Comparison of ENCODE assay signal across 21 cellular contexts in genomic region chr13:22285867-22286632, GRCh38.
A peak's percentile ranks its signal among the peaks of the same experiment; 100 is the strongest.
DNase-seq lines count a peak whose midpoint lies in the region; ATAC-seq, FAIRE-seq and TF ChIP-seq lines count a peak whose summit lies in the region.
"Had no signal": no experiment of that assay in that cellular context is flagged by ENCODE, and none has a peak within 500 bp of the region (broad histone marks: within the 10 kb centered on the region; RNA-seq: fewer than 3 reads in every experiment).

No MANE protein-coding gene starts in this region.

- no peak overlapping the region for H3K4me3 Mint-ChIP-seq in type B pancreatic cell
- no peak overlapping the region for H3K4me3 Mint-ChIP-seq in activated CD4-positive, alpha-beta T cell treated with anti-CD3 and anti-CD28 coated beads, Interleukin-2, amount 10 ng/mL, durations not matched to agents 24 days and 14 days
- H3K4me3 Mint-ChIP-seq: CD4-positive, alpha-beta T cell; T-helper 17 cell had no signal

- no peak overlapping the region for H3K9ac ChIP-seq in GM12878 (ENCODE audit: control insufficient read depth, insufficient read depth, low read length)

- H3K4me1 Mint-ChIP-seq in type B pancreatic cell (ENCODE audit: unreplicated experiment): peaks cover 12% of the 10 kb centered on the region
- H3K4me1 Mint-ChIP-seq in activated CD4-positive, alpha-beta T cell treated with anti-CD3 and anti-CD28 coated beads, Interleukin-2, amount 10 ng/mL, durations not matched to agents 24 days and 14 days: no peaks in the 10 kb centered on the region

- peaks cover 4% of the 10 kb centered on the region for H3K36me3 Mint-ChIP-seq in type B pancreatic cell
- no peaks in the 10 kb centered on the region for H3K36me3 Mint-ChIP-seq in activated CD4-positive, alpha-beta T cell treated with anti-CD3 and anti-CD28 coated beads, Interleukin-2, amount 10 ng/mL, durations not matched to agents 24 days and 14 days (ENCODE audit: low read depth)

- no peaks in the 10 kb centered on the region for H3K9me3 ChIP-seq in GM12878 (replicated peaks; ENCODE audit: control insufficient read depth, insufficient read depth, low read length)
- H3K9me3 ChIP-seq: MG63 had no signal

- SMC1A ChIA-PET in GM12878 (lab: Charles Lee; ENCODE audit: uncharacterized antibody, unreplicated experiment): interaction anchor here (1.4 kb wide), 1 partner anchor 648 kb away, joined by 3 read pairs; no protein-coding TSS in a partner anchor

- H3K27me3 Mint-ChIP-seq in type B pancreatic cell: no peaks in the 10 kb centered on the region
- H3K27me3 Mint-ChIP-seq in activated CD4-positive, alpha-beta T cell treated with anti-CD3 and anti-CD28 coated beads, Interleukin-2, amount 10 ng/mL, durations not matched to agents 24 days and 14 days: no peaks in the 10 kb centered on the region

- in situ Hi-C loops in GM12878 (cut with MboI): no loop called here

- H3K4me1 ChIP-seq in GM12878 (ENCODE audit: control insufficient read depth, insufficient read depth, low read length): peaks cover 3% of the 10 kb centered on the region; the same call in 1 of the 2 replicates

- no peak for TF ChIP-seq POLR2A in GM12878 (IDR thresholded peaks at IDR 0.05; ENCODE audit: low read depth, low read length)

- CTCF ChIA-PET in GM12878 (lab: Yijun Ruan, JAX): interaction anchor here (0.6 to 1.2 kb wide), 3 partner anchors 374 to 1295 kb away, joined by 3 to 6 read pairs (median 5); no protein-coding TSS in a partner anchor

- intact Hi-C loops in GM12878 (cut with micrococcal nuclease; ENCODE audit: unreplicated experiment): no loop called here
- intact Hi-C loops in activated CD4-positive, alpha-beta T cell treated with anti-CD3 and anti-CD28 coated beads, Interleukin-2, amount 10 ng/mL, durations not matched to agents 24 days and 14 days (cut with micrococcal nuclease): no loop called here

- peak overlapping the region; percentile 67 for H3K27ac Mint-ChIP-seq in type B pancreatic cell
- no peak overlapping the region for H3K27ac Mint-ChIP-seq in activated CD4-positive, alpha-beta T cell treated with anti-CD3 and anti-CD28 coated beads, Interleukin-2, amount 10 ng/mL, durations not matched to agents 24 days and 14 days
- H3K27ac Mint-ChIP-seq: CD4-positive, alpha-beta T cell; T-helper 17 cell had no signal

- H3K4me2 ChIP-seq in GM12878 (ENCODE audit: control insufficient read depth, insufficient read depth): no peak overlapping the region

- DNase-seq in KG1 (lab: John Stamatoyannopoulos, UW) (peak; percentile 23), GM12878 (ENCODE audit: low read depth, low spot score) (no peak), type B pancreatic cell (ENCODE audit: extremely low spot score, unreplicated experiment) (no peak), AG20443 (ENCODE audit: low spot score) (no peak)
- no peak for DNase-seq in activated CD4-positive, alpha-beta T cell treated with anti-CD3 and anti-CD28 coated beads, Interleukin-2, amount 10 ng/mL, durations not matched to agents 24 days and 14 days
- DNase-seq: ACHN; CD4-positive, alpha-beta T cell; EL; NCI-H1417 treated with DMSO at 0.1 percent for 48 hours; NCI-H2029; NCI-H2171; NCI-H446 treated with DMSO at 0.1 percent for 48 hours; NCI-H748 treated with DMSO at 0.1 percent for 48 hours; RPMI8226; SIG-M5; T-helper 17 cell had no signal

- no peak for TF ChIP-seq EP300 in GM12878 (IDR thresholded peaks at IDR 0.05; ENCODE audit: borderline replicate concordance in 1 of 2, control insufficient read depth in 1 of 2, low read depth in 2 of 2, low read length in 2 of 2)

- POLR2A ChIA-PET in GM12878 (lab: Charles Lee): no interaction called here

- no peak overlapping the region; the same call in 1 of the 2 replicates for H2AFZ ChIP-seq in GM12878 (ENCODE audit: control insufficient read depth, low read depth, low read length)

- no peak for TF ChIP-seq RAD21 in GM12878 (IDR thresholded peaks at IDR 0.05; ENCODE audit: insufficient read depth, low read depth, low read length)

- no peaks in the 10 kb centered on the region for H4K20me1 ChIP-seq in GM12878 (ENCODE audit: control insufficient read depth, insufficient read depth)

- no peaks in the 10 kb centered on the region for H3K79me2 ChIP-seq in GM12878 (ENCODE audit: control insufficient read depth, insufficient read depth, low read length)

- no peak overlapping the region for H3K27ac ChIP-seq in GM12878 (ENCODE audit: control insufficient read depth, insufficient read depth)

- 30% methylated on average over 9 of the region's 9 CpGs for WGBS in GM12878 (ENCODE audit: insufficient coverage, insufficient replicate concordance, low lambda C conversion rate, missing lambda C conversion rate)

- no peaks in the 10 kb centered on the region for H3K36me3 ChIP-seq in GM12878 (ENCODE audit: control insufficient read depth in 2 of 2, insufficient read depth in 2 of 2, low read length in 1 of 2)
- H3K36me3 ChIP-seq: MG63 had no signal

- H3K4me3 ChIP-seq in GM12878: no peak overlapping the region
- H3K4me3 ChIP-seq: MG63 had no signal

- BruUV-seq in GM12878 (replicated peaks; lab: Mats Ljungman, UMichigan): no TSS peak

- TF ChIP-seq CTCF in GM12878 (IDR thresholded peaks at IDR 0.05 in 2 of 3, conservative IDR thresholded peaks at IDR 0.05 in 1 of 3; ENCODE audit: control insufficient read depth in 2 of 3, extremely low read depth in 1 of 3, insufficient read depth in 1 of 3, low read depth in 3 of 3, low read length in 3 of 3) (no peak), type B pancreatic cell (conservative IDR thresholded peaks at IDR 0.05) (no peak)

- no peak for FAIRE-seq in GM12878 (lab: Jason Lieb, UNC)
- FAIRE-seq: HepG2 had no signal

- ATAC-seq in GM19023 (IDR thresholded peaks at IDR 0.05; ENCODE audit: unreplicated experiment): peak; percentile 67
- no peak; the same call in 1 of the 3 replicates for ATAC-seq in GM12878
- no peak for ATAC-seq in HG03045 (IDR thresholded peaks at IDR 0.05; ENCODE audit: unreplicated experiment)
- ATAC-seq: HCT116, HepG2, T-helper 17 cell had no signal

- H3K27me3 ChIP-seq in GM12878 (replicated peaks in 1 of 2; ENCODE audit: control insufficient read depth in 2 of 2, insufficient read depth in 2 of 2, low read length in 1 of 2): no peaks in the 10 kb centered on the region
- H3K27me3 ChIP-seq: MG63 had no signal

- H3K9me3 Mint-ChIP-seq in type B pancreatic cell: peaks cover 5% of the 10 kb centered on the region
- no peaks in the 10 kb centered on the region for H3K9me3 Mint-ChIP-seq in activated CD4-positive, alpha-beta T cell treated with anti-CD3 and anti-CD28 coated beads, Interleukin-2, amount 10 ng/mL, durations not matched to agents 24 days and 14 days
- H3K9me3 Mint-ChIP-seq: CD4-positive, alpha-beta T cell had no signal

- RAD21 ChIA-PET in GM12878 (lab: Charles Lee; ENCODE audit: unreplicated experiment): no interaction called here

TF ChIP-seq in GM12878, 131 proteins besides CTCF, POLR2A, EP300 and RAD21:
- no peak for TF ChIP-seq SIN3A (IDR thresholded peaks at IDR 0.05; ENCODE audit: low read depth, low read length)
- TF ChIP-seq, protein P1, sequence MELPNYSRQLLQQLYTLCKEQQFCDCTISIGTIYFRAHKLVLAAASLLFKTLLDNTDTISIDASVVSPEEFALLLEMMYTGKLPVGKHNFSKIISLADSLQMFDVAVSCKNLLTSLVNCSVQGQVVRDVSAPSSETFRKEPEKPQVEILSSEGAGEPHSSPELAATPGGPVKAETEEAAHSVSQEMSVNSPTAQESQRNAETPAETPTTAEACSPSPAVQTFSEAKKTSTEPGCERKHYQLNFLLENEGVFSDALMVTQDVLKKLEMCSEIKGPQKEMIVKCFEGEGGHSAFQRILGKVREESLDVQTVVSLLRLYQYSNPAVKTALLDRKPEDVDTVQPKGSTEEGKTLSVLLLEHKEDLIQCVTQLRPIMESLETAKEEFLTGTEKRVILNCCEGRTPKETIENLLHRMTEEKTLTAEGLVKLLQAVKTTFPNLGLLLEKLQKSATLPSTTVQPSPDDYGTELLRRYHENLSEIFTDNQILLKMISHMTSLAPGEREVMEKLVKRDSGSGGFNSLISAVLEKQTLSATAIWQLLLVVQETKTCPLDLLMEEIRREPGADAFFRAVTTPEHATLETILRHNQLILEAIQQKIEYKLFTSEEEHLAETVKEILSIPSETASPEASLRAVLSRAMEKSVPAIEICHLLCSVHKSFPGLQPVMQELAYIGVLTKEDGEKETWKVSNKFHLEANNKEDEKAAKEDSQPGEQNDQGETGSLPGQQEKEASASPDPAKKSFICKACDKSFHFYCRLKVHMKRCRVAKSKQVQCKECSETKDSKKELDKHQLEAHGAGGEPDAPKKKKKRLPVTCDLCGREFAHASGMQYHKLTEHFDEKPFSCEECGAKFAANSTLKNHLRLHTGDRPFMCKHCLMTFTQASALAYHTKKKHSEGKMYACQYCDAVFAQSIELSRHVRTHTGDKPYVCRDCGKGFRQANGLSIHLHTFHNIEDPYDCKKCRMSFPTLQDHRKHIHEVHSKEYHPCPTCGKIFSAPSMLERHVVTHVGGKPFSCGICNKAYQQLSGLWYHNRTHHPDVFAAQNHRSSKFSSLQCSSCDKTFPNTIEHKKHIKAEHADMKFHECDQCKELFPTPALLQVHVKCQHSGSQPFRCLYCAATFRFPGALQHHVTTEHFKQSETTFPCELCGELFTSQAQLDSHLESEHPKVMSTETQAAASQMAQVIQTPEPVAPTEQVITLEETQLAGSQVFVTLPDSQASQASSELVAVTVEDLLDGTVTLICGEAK (IDR thresholded peaks at IDR 0.05; ENCODE audit: borderline replicate concordance): peak; percentile 61
